ENCODE assay signal across 25 cellular contexts in the genomic region with DNA sequence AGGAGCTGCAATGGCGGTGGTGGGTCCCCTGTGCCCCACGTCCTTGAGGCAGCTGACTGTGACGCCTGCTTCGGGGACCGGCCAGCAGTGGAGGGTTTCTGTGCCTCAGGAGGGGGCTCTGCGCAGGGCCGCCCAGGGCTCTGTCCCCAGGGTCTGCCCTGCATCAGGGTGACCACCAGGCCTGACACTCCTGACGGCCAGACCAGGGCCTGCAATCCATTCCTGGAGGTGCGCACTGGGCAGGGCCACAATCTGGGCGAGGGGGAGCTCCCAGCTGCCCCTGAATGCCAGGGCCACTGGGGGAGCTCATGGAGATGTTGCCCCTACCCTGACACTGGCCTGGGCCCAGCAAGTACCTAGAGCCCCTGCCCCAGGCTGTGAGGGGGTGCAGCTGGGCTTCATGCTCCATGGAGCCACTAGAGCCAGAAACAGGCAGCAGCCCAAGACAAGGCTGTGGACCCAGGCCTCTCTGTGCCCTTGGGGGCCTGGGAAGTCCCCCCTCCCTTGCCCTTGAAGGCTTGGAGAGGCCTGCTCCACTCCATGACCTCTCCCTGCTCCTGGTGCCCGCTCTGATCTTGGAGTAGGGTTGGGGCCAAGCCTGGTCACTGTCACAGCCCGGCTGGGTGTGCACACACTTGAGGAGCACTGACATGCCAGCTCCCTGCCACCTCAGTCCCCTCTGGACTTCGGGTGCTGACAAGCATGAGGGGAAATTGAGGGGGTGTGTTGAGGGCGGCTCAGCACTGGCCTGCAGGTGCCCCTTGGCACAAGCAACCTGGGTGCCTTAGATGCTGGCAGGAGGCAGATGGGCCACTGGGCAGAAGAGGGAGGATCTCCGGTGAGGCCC.
"Had no signal": no experiment of that assay in that cellular context is flagged by ENCODE, and none has a peak within 500 bp of the region (broad histone marks: within the 10 kb centered on the region; RNA-seq: fewer than 3 reads in every experiment).

No MANE protein-coding gene starts in this region.

- ATAC-seq: activated CD4-positive, CD25-positive, alpha-beta regulatory T cell treated with anti-CD3 and anti-CD28 coated beads, Interleukin-2, amount 50 U/mL, for 24 hours; esophagus mucosa; foreskin keratinocyte; pancreas; T-helper 17 cell had no signal

- H3K4me1 ChIP-seq: breast epithelium, foreskin keratinocyte, heart right ventricle, prostate gland had no signal

- DNase-seq: activated CD4-positive, alpha-beta T cell treated with anti-CD3 and anti-CD28 coated beads for 48 hours; activated CD4-positive, alpha-beta T cell treated with anti-CD3 and anti-CD28 coated beads, Interleukin-2, amount 50 U/mL, for 48 hours; activated CD8-positive, alpha-beta memory T cell treated with anti-CD3 and anti-CD28 coated beads for 24 hours; activated effector memory CD4-positive, alpha-beta T cell treated with Interleukin-2 at 50 U/mL for 16 hours; activated naive CD4-positive, alpha-beta T cell treated with anti-CD3 and anti-CD28 coated beads, Interleukin-2, amount 10 ng/mL, durations not matched to agents 7 days and 5 days; amygdala; endodermal cell; foreskin keratinocyte; heart right ventricle; mammary epithelial cell; retina; stimulated activated CD4-positive, alpha-beta T cell treated with anti-CD3 and anti-CD28 coated beads, Interleukin-15, amount 100 ng/mL, for 24 hours; stimulated activated CD4-positive, alpha-beta T cell treated with anti-CD3 and anti-CD28 coated beads, Interleukin-2, amount 100 ng/mL, for 24 hours; stimulated activated naive CD4-positive, alpha-beta T cell; T-helper 17 cell; T1000; WERI-Rb-1 had no signal

- H3K27ac ChIP-seq: breast epithelium, foreskin keratinocyte, heart right ventricle, neutrophil, pancreas, prostate gland, thoracic aorta, WERI-Rb-1 had no signal

- FAIRE-seq: pancreas had no signal

- H3K4me2 ChIP-seq: smooth muscle cell had no signal

- H3K4me3 ChIP-seq: breast epithelium, heart right ventricle, pancreas, prostate gland, smooth muscle cell, thoracic aorta had no signal

- H3K27me3 ChIP-seq: breast epithelium, foreskin keratinocyte, heart right ventricle, neutrophil, pancreas had no signal

- H3K36me3 ChIP-seq: breast epithelium, neutrophil, pancreas, prostate gland, thoracic aorta, WERI-Rb-1 had no signal

- H3K9me3 ChIP-seq: breast epithelium, heart right ventricle, neutrophil, pancreas, prostate gland, thoracic aorta had no signal
